Comparison of ENCODE assay signal across 26 cellular contexts in the genomic region with DNA sequence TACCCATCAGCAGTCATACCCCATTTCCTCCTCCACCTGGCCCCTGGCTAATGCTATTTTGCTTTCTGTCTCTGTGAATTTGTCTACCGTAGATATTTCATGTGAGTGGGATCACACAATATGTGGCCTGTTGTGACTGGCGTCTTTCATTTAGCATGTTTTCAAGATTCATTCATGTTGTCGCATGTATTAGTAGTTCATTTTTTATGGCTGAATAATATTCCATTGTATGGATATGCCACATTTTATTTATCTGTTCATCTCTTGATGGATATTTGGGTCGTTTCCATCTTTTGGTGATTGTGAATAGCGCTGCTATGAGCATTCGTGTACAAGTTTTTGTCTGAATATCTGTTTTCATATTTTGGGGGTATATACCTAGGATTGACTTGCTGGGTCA. TPM values are rescaled to one million over a fixed set of nuclear protein-coding genes. Genes with fewer than 3 reads are reported as not detected.
"Had no signal": no experiment of that assay in that cellular context is flagged by ENCODE, and none has a peak within 500 bp of the region (broad histone marks: within the 10 kb centered on the region; RNA-seq: fewer than 3 reads in every experiment).

No MANE protein-coding gene starts in this region.

- H3K9me3 ChIP-seq: colonic mucosa, esophagus muscularis mucosa, gastrocnemius medialis, left lung, lower lobe of right lung, mucosa of descending colon had no signal

- H3K36me3 Mint-ChIP-seq: mesothelial cell of epicardium had no signal

- DNase-seq: colonic mucosa; cortex of kidney; effector CD4-positive, alpha-beta T cell; effector memory CD4-positive, alpha-beta T cell; foreskin fibroblast; foreskin melanocyte; gastrocnemius medialis; heart right ventricle; hippocampal formation; left cardiac atrium; left lung; left ventricle myocardium superior; lower lobe of right lung; mesenchymal stem cell; mucosa of descending colon had no signal

- H3K36me3 ChIP-seq: colonic mucosa, esophagus muscularis mucosa, gastrocnemius medialis, heart right ventricle, left lung, lower lobe of right lung had no signal

- H3K27me3 ChIP-seq: colonic mucosa, gastrocnemius medialis had no signal

- ATAC-seq: gastrocnemius medialis, heart right ventricle, left cardiac atrium, left lung, left ventricle myocardium superior, lower lobe of right lung, mucosa of descending colon had no signal

- H3K27ac ChIP-seq: colonic mucosa, esophagus muscularis mucosa, gastrocnemius medialis, heart right ventricle, left lung, lower lobe of right lung had no signal

- H3K4me1 ChIP-seq: colonic mucosa, esophagus muscularis mucosa, gastrocnemius medialis, heart right ventricle, left lung, lower lobe of right lung had no signal

- FAIRE-seq: endothelial cell of umbilical vein, islet of Langerhans, keratinocyte had no signal

- H3K27ac Mint-ChIP-seq: dendritic cell treated with granulocyte-macrophage colony-stimulating factor and Interleukin-4, amounts not matched to agents 40 ng/mL and 50 ng/mL, for 4 days; mesothelial cell of epicardium had no signal

- H3K9me3 Mint-ChIP-seq: dendritic cell treated with granulocyte-macrophage colony-stimulating factor and Interleukin-4, amounts not matched to agents 40 ng/mL and 50 ng/mL, for 4 days had no signal

- H3K4me3 ChIP-seq: colonic mucosa, esophagus muscularis mucosa, gastrocnemius medialis, heart right ventricle, left lung, lower lobe of right lung, mucosa of descending colon had no signal

RNA-seq across cellular contexts. Expression of a gene that starts 33.9 kb away (rescaled TPM):
- total RNA-seq: dermis microvascular lymphatic vessel endothelial cell, endothelial cell of umbilical vein, epithelial cell of proximal tubule, glomerular endothelial cell, left ventricle myocardium superior, lower lobe of right lung, mesenteric fat pad, myocyte had no signal
- polyA plus RNA-seq: endothelial cell of umbilical vein, keratinocyte had no signal
